1 cellular context compared by ENCODE assay signal in the genomic region with DNA sequence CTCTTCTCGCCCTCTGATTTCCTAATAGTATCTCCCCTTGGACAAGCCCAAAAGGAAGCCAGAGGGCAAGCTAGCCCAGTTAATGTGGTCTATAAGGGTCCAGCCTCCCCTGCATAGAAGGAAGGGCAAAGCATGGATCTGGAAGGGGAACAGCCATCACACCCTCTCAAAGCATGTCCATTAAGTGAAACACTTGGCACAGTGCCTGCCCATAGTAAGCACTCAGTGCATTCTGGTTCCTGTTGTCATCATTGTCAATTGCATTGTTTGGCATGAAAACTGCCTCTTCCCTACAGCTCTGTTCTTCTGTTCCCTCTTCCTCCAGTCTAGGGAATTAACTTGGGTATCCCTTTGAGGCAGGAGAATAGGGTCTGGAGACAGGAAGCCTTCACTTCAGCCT.
TF ChIP-seq lines count a peak whose summit lies in the region.

No MANE protein-coding gene starts in this region.

TF ChIP-seq in K562, 482 proteins besides CTCF, POLR2A, EP300 and RAD21:
- TF ChIP-seq ZNF3 (CRISPR knock-in tag; IDR thresholded peaks at IDR 0.05): no peak
- TF ChIP-seq CREB5 (CRISPR knock-in tag; IDR thresholded peaks at IDR 0.05): no peak
- no peak for TF ChIP-seq ZNF707 (CRISPR knock-in tag; conservative IDR thresholded peaks at IDR 0.05)
- peak; percentile 26; the same call in 1 of the 2 replicates for TF ChIP-seq NFIC (IDR thresholded peaks at IDR 0.05)
